ENCODE assay signal across 8 cellular contexts in the genomic region with DNA sequence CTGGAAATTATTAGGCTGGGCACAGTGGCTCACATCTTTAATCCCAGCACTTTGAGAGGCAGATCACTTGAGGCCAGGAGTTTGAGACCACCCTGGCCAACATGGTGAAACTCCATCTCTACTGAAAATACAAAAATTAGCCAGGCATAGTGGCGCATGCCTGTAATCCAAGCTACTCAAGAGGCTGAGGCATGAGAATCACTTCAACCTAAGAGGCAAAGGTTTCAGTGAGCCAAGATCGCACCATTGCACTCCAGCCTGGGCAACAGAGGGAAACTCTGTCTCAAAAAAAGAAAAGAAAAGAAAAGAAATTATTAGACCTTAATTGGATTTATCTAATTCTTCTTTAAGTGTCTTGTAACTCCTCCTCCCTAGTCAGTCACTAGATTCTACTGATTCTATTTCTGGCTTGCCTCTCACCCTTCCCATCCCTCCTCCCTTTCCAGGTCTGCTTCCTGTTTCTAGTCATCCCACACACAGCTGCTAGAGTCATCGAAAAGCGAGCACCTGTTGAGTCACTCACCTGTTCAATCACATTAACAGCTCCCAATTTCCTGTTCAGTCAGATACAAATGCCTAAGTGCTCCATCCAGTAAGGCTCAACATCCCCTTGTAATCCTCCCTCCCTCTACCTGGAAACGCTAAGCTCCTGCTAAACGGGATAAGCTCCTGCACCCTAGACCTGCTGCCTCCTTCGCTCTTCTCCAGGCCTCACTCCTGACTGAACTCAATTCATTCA. TPM values are rescaled to one million over a fixed set of nuclear protein-coding genes. Genes with fewer than 3 reads are reported as not detected.
DNase-seq lines count a peak whose midpoint lies in the region; ATAC-seq and TF ChIP-seq lines count a peak whose summit lies in the region.

No MANE protein-coding gene starts in this region.

- peak overlapping the region; percentile 53 for H3K27ac Mint-ChIP-seq in activated CD4-positive, alpha-beta memory T cell treated with anti-CD3 and anti-CD28 coated beads, Interleukin-2, amount 10 ng/mL, durations not matched to agents 7 days and 5 days

- H3K36me3 Mint-ChIP-seq in activated CD4-positive, alpha-beta memory T cell treated with anti-CD3 and anti-CD28 coated beads, Interleukin-2, amount 10 ng/mL, durations not matched to agents 7 days and 5 days (ENCODE audit: low read depth), result peaks cover 82% of the 10 kb centered on the region

- no peak overlapping the region for H3K4me3 Mint-ChIP-seq in activated CD4-positive, alpha-beta memory T cell treated with anti-CD3 and anti-CD28 coated beads, Interleukin-2, amount 10 ng/mL, durations not matched to agents 7 days and 5 days

- CTCF ChIA-PET in activated CD4-positive, alpha-beta memory T cell treated with anti-CD3 and anti-CD28 coated beads, Interleukin-2, amount 10 ng/mL, durations not matched to agents 7 days and 5 days (lab: Charles Lee), result interaction anchor here (0.8 kb wide), 1 partner anchor 247 kb away, joined by 3 read pairs; no protein-coding TSS in a partner anchor
- CTCF ChIA-PET in HEK293T (lab: Yijun Ruan, JAX), result no interaction called here

- POLR2A ChIA-PET in activated CD4-positive, alpha-beta memory T cell treated with anti-CD3 and anti-CD28 coated beads, Interleukin-2, amount 10 ng/mL, durations not matched to agents 7 days and 5 days (lab: Charles Lee), result interaction anchor here (1.7 to 2.9 kb wide), 3 partner anchors 11 to 50 kb away, joined by 4 to 10 read pairs (median 5); no protein-coding TSS in a partner anchor
- POLR2A ChIA-PET in HEK293T (lab: Yijun Ruan, JAX), result interaction anchor here (0.8 to 2.2 kb wide), 2 partner anchors 10 to 51 kb away, joined by 4 to 6 read pairs; no protein-coding TSS in a partner anchor

- in situ Hi-C loops in KBM-7 (cut with MboI; ENCODE audit: low pct_unique_long_range_greater_than_20kb, low sequenced_read_pairs), result no loop called here

- peaks cover 86% of the 10 kb centered on the region for H3K4me1 Mint-ChIP-seq in activated CD4-positive, alpha-beta memory T cell treated with anti-CD3 and anti-CD28 coated beads, Interleukin-2, amount 10 ng/mL, durations not matched to agents 7 days and 5 days

- no peaks in the 10 kb centered on the region for H3K27me3 Mint-ChIP-seq in activated CD4-positive, alpha-beta memory T cell treated with anti-CD3 and anti-CD28 coated beads, Interleukin-2, amount 10 ng/mL, durations not matched to agents 7 days and 5 days

- H3K9me3 Mint-ChIP-seq in activated CD4-positive, alpha-beta memory T cell treated with anti-CD3 and anti-CD28 coated beads, Interleukin-2, amount 10 ng/mL, durations not matched to agents 7 days and 5 days, result no peaks in the 10 kb centered on the region

- DNase-seq in DMS53 treated with DMSO at 0.1 percent for 48 hours (lab: John Stamatoyannopoulos, UW; ENCODE audit: unreplicated experiment) (peak; percentile 89), NCI-H1417 treated with DMSO at 0.1 percent for 48 hours (lab: John Stamatoyannopoulos, UW) (peak; percentile 51), mucosa of gallbladder (ENCODE audit: low spot score) (peak; percentile 60), KBM-7 (no peak), HEK293T (ENCODE audit: extremely low spot score) (no peak), ecto neural progenitor cell (ENCODE audit: low spot score) (no peak)
- no peak for DNase-seq in activated CD4-positive, alpha-beta memory T cell treated with anti-CD3 and anti-CD28 coated beads, Interleukin-2, amount 10 ng/mL, durations not matched to agents 7 days and 5 days

- ATAC-seq in HG02885 (IDR thresholded peaks at IDR 0.05; ENCODE audit: poor library complexity, unreplicated experiment), result no peak

TF ChIP-seq in HEK293T, 16 proteins besides CTCF, POLR2A, EP300 and RAD21:
- TF ChIP-seq FOXA1 (IDR thresholded peaks at IDR 0.05) (no peak), BHLHE40 (IDR thresholded peaks at IDR 0.05; ENCODE audit: borderline replicate concordance) (no peak), SP1 (IDR thresholded peaks at IDR 0.05) (no peak), ARNT (IDR thresholded peaks at IDR 0.05) (no peak), TARDBP (IDR thresholded peaks at IDR 0.05) (no peak), CTBP1 (IDR thresholded peaks at IDR 0.05; ENCODE audit: borderline replicate concordance) (no peak), HDGF (IDR thresholded peaks at IDR 0.05; ENCODE audit: borderline replicate concordance) (no peak), SUZ12 (IDR thresholded peaks at IDR 0.05) (no peak), NFRKB (IDR thresholded peaks at IDR 0.05) (no peak), ZNF384 (IDR thresholded peaks at IDR 0.05) (no peak), FOXK2 (IDR thresholded peaks at IDR 0.05) (no peak), ELF4 (IDR thresholded peaks at IDR 0.05) (no peak)
- TF ChIP-seq, protein P1, sequence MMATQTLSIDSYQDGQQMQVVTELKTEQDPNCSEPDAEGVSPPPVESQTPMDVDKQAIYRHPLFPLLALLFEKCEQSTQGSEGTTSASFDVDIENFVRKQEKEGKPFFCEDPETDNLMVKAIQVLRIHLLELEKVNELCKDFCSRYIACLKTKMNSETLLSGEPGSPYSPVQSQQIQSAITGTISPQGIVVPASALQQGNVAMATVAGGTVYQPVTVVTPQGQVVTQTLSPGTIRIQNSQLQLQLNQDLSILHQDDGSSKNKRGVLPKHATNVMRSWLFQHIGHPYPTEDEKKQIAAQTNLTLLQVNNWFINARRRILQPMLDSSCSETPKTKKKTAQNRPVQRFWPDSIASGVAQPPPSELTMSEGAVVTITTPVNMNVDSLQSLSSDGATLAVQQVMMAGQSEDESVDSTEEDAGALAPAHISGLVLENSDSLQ (IDR thresholded peaks at IDR 0.05), result no peak

RNA-seq across cellular contexts. Expression of a gene that starts 34.6 kb away (rescaled TPM):
- 100 to 1,000 TPM; 126 to 128 TPM for total RNA-seq in activated CD4-positive, alpha-beta memory T cell treated with anti-CD3 and anti-CD28 coated beads, Interleukin-2, amount 10 ng/mL, durations not matched to agents 7 days and 5 days
- total RNA-seq in mucosa of gallbladder, result 41.6 TPM

Comparison
In these comparisons a context has a peak if more than half of its experiments do, and no peak if none do; other contexts are left out.
1. DNase-seq: peak in DMS53 treated with DMSO at 0.1 percent for 48 hours (single experiment), NCI-H1417 treated with DMSO at 0.1 percent for 48 hours (single experiment) and mucosa of gallbladder (single experiment); none in activated CD4-positive, alpha-beta memory T cell treated with anti-CD3 and anti-CD28 coated beads, Interleukin-2, amount 10 ng/mL, durations not matched to agents 7 days and 5 days (single experiment), KBM-7 (single experiment), HEK293T (single experiment) and ecto neural progenitor cell (single experiment).